Comparison of ENCODE assay signal across 11 cellular contexts in the genomic region with DNA sequence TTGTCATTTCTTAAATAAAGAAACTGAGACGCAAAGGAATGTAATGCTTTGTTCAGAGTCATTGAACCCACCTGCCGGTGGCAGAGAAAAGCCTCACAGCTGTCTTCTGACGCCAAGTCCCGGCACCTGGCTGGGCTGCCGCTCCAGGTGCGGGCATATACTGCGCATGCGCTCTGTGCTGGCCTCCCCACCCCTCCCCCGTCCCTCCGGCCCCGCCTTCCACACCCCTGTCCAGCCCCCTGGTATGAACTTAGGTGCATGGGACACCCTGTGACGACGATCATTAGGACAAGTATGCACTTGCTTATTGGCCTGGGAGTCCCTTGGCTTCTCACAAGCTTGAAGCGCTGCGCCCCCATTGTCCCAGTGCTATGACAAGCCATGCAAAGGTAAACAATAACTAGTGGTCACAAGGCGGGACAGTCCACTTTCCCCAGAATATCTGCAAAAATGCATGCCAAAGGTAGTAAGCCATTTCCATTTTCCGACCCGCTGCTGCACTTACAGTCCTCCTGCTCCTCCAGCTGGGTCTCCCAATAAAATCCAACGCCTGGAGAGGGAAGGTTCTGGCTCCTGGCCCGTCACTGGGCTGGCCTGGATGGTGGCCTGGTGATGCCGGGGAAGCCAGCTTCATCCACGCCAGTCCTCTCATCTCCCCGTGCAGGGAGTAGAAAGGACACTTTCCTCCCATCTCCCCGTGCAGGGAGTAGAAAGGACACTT.
DNase-seq lines count a peak whose midpoint lies in the region; ATAC-seq, FAIRE-seq and TF ChIP-seq lines count a peak whose summit lies in the region.
"Had no signal": no experiment of that assay in that cellular context is flagged by ENCODE, and none has a peak within 500 bp of the region (broad histone marks: within the 10 kb centered on the region; RNA-seq: fewer than 3 reads in every experiment).

No MANE protein-coding gene starts in this region.

- H3K4me3 ChIP-seq in A549 (no peak overlapping the region), MM.1S (ENCODE audit: low read length) (no peak overlapping the region), ascending aorta (peak overlapping the region; percentile 4 to 34), liver (ENCODE audit: low read depth in 1 of 3, low read length in 3 of 3) (no peak overlapping the region)

- no peak for FAIRE-seq in A549 (lab: Jason Lieb, UNC)

- H4K20me1 ChIP-seq in MM.1S (ENCODE audit: insufficient read depth, low read length), result no peaks in the 10 kb centered on the region

- H3K4me1 ChIP-seq in A549 (no peaks in the 10 kb centered on the region), MM.1S (ENCODE audit: low read length) (no peaks in the 10 kb centered on the region), ascending aorta (peaks cover 12 to 24% of the 10 kb centered on the region in 2 donors), liver (ENCODE audit: control insufficient read depth in 4 of 4, insufficient read depth in 4 of 4, low read length in 3 of 4) (peaks cover 0 to 15% (median 10%) of the 10 kb centered on the region in 4 donors)

- no peak for TF ChIP-seq POLR2A in A549 (IDR thresholded peaks at IDR 0.05; ENCODE audit: low read length)

- peak overlapping the region; percentile 25; the same call in 1 of the 3 replicates for H3K4me2 ChIP-seq in A549
- H3K4me2 ChIP-seq in MM.1S (ENCODE audit: low read depth, low read length), result no peak overlapping the region

- TF ChIP-seq EP300 in A549 (IDR thresholded peaks at IDR 0.05), result no peak

- 58% methylated on average over 19 of the region's 24 CpGs for WGBS in A549 (ENCODE audit: missing lambda C conversion rate)
- WGBS in liver, result 51% methylated on average over 24 of the region's 24 CpGs

- H3K36me3 Mint-ChIP-seq in type B pancreatic cell, result no peaks in the 10 kb centered on the region

- H3F3A ChIP-seq in MM.1S (ENCODE audit: insufficient read depth, low read length), result no peaks in the 10 kb centered on the region

- TF ChIP-seq RAD21 in A549 (conservative IDR thresholded peaks at IDR 0.05 in 1 of 2, IDR thresholded peaks at IDR 0.05 in 1 of 2) (no peak), liver (IDR thresholded peaks at IDR 0.05) (no peak)

- H3K27me3 Mint-ChIP-seq in type B pancreatic cell, result peaks cover 15% of the 10 kb centered on the region

- no peaks in the 10 kb centered on the region for H3K79me2 ChIP-seq in MM.1S (ENCODE audit: low read length)

- no peak overlapping the region for H2AFZ ChIP-seq in MM.1S (ENCODE audit: low read length)

- H3K9me3 ChIP-seq in A549, result no peaks in the 10 kb centered on the region
- H3K9me3 ChIP-seq in MM.1S (replicated peaks; ENCODE audit: insufficient read depth, low read length), result no peaks in the 10 kb centered on the region
- H3K9me3 ChIP-seq in ascending aorta, result no peaks in the 10 kb centered on the region
- no peaks in the 10 kb centered on the region for H3K9me3 ChIP-seq in liver (ENCODE audit: control insufficient read depth in 4 of 4, low read length in 3 of 4)

- H3K9me3 Mint-ChIP-seq in type B pancreatic cell, result no peaks in the 10 kb centered on the region

- peaks cover 11% of the 10 kb centered on the region for H3K4me1 Mint-ChIP-seq in type B pancreatic cell (ENCODE audit: unreplicated experiment)

- CTCF ChIA-PET in A549 (lab: Yijun Ruan, JAX), result interaction anchor here (0.8 kb wide), 1 partner anchor 578 kb away, joined by 4 read pairs; no protein-coding TSS in a partner anchor

- H3K27ac ChIP-seq in A549, result no peak overlapping the region
- no peak overlapping the region for H3K27ac ChIP-seq in MM.1S (ENCODE audit: low read length)
- H3K27ac ChIP-seq in ascending aorta, result peak overlapping the region; percentile 27 to 54
- H3K27ac ChIP-seq in liver (ENCODE audit: low read depth in 1 of 2, low read length in 2 of 2), result peak overlapping the region; percentile 51 to 77

- H3K9ac ChIP-seq in MM.1S (ENCODE audit: low read length) (no peak overlapping the region), liver (ENCODE audit: low read depth in 1 of 2, low read length in 2 of 2) (peak overlapping the region in 1 of 2 donors; percentile 78)

- no peaks in the 10 kb centered on the region for H3K36me3 ChIP-seq in MM.1S (replicated peaks; ENCODE audit: insufficient read depth, low read length)
- no peaks in the 10 kb centered on the region for H3K36me3 ChIP-seq in ascending aorta
- H3K36me3 ChIP-seq in liver (ENCODE audit: control insufficient read depth in 4 of 4, insufficient read depth in 3 of 4, low read depth in 1 of 4, low read length in 3 of 4), result no peaks in the 10 kb centered on the region

- no peak overlapping the region for H3K4me3 Mint-ChIP-seq in type B pancreatic cell

- intact Hi-C loops in ascending aorta (cut with DNase I), result loop anchor here (2.0 kb wide), 1 partner anchor 60 kb away; no protein-coding TSS in a partner anchor

- TF ChIP-seq CTCF in A549 (IDR thresholded peaks at IDR 0.05) (no peak), MM.1S (IDR thresholded peaks at IDR 0.05; ENCODE audit: low read length) (no peak), ascending aorta (IDR thresholded peaks at IDR 0.05) (no peak), liver (IDR thresholded peaks at IDR 0.05; ENCODE audit: low read depth, low read length, missing input control) (no peak), type B pancreatic cell (conservative IDR thresholded peaks at IDR 0.05) (no peak)

- no peak overlapping the region for H3K27ac Mint-ChIP-seq in type B pancreatic cell

- H3K9me2 ChIP-seq in MM.1S (replicated peaks; ENCODE audit: insufficient read depth, low read length), result no peaks in the 10 kb centered on the region

- H3K27me3 ChIP-seq in MM.1S (replicated peaks; ENCODE audit: insufficient read depth, low read length) (peaks cover 11% of the 10 kb centered on the region; the same call in 1 of the 2 replicates), ascending aorta (no peaks in the 10 kb centered on the region), liver (ENCODE audit: control insufficient read depth in 4 of 4, insufficient read depth in 4 of 4, low read length in 3 of 4) (no peaks in the 10 kb centered on the region)

- POLR2A ChIA-PET in A549 (lab: Yijun Ruan, JAX), result no interaction called here

- DNase-seq in A549 (ENCODE audit: low read depth in 1 of 2, low spot score in 1 of 2) (no peak), MM.1S (peak; percentile 32), ascending aorta (ENCODE audit: low spot score in 2 of 2) (peak in 1 of 2 donors; percentile 71), type B pancreatic cell (ENCODE audit: extremely low spot score, unreplicated experiment) (no peak)
- DNase-seq: AML-193, glutamatergic neuron, NCI-H2227 treated with DMSO at 0.1 percent for 48 hours had no signal

- ATAC-seq in A549 (no peak), GM21528 (IDR thresholded peaks at IDR 0.05; ENCODE audit: low FRiP score, unreplicated experiment) (no peak), HG02970 (IDR thresholded peaks at IDR 0.05; ENCODE audit: low FRiP score, unreplicated experiment) (no peak), GM21367 (IDR thresholded peaks at IDR 0.05; ENCODE audit: unreplicated experiment) (no peak)

TF ChIP-seq in A549, 52 proteins besides CTCF, POLR2A, EP300 and RAD21 (continues in another document):
- no peak for TF ChIP-seq MAZ (IDR thresholded peaks at IDR 0.05; ENCODE audit: borderline replicate concordance, low read depth, low read length)
- no peak for TF ChIP-seq HES2 (IDR thresholded peaks at IDR 0.05)
- no peak for TF ChIP-seq EHF (CRISPR knock-in tag; IDR thresholded peaks at IDR 0.05)
- no peak for TF ChIP-seq CBX2 (IDR thresholded peaks at IDR 0.05; ENCODE audit: borderline replicate concordance, low read depth)
- no peak for TF ChIP-seq NR3C1 (IDR thresholded peaks at IDR 0.05)
- no peak for TF ChIP-seq BHLHE40 (IDR thresholded peaks at IDR 0.05; ENCODE audit: low read depth, low read length)
- TF ChIP-seq MAFK (IDR thresholded peaks at IDR 0.05; ENCODE audit: partially characterized antibody), result no peak
- TF ChIP-seq HOXB13 (CRISPR knock-in tag; IDR thresholded peaks at IDR 0.05; ENCODE audit: low read depth), result no peak
- no peak for TF ChIP-seq NPAS2 (CRISPR knock-in tag; IDR thresholded peaks at IDR 0.05; ENCODE audit: borderline replicate concordance)

TF ChIP-seq in liver, 16 proteins besides CTCF, POLR2A, EP300 and RAD21:
- TF ChIP-seq RXRA (IDR thresholded peaks at IDR 0.05) (peak; percentile 10 to 27), ATF3 (IDR thresholded peaks at IDR 0.05) (no peak), HNF4A (conservative IDR thresholded peaks at IDR 0.05) (peak in 1 of 2 donors; percentile 8)

Comparison
In these comparisons a context has a peak if more than half of its experiments do, and no peak if none do; other contexts are left out.
1. H3K27ac ChIP-seq: peak in ascending aorta (2 of 2) and liver (2 of 2); none in A549 (0 of 2) and MM.1S (single experiment).
2. H3K4me3 ChIP-seq: peak in ascending aorta (2 of 2); none in A549 (single experiment), MM.1S (single experiment) and liver (0 of 3).